ENCODE assay signal across 1 cellular context in the genomic region with DNA sequence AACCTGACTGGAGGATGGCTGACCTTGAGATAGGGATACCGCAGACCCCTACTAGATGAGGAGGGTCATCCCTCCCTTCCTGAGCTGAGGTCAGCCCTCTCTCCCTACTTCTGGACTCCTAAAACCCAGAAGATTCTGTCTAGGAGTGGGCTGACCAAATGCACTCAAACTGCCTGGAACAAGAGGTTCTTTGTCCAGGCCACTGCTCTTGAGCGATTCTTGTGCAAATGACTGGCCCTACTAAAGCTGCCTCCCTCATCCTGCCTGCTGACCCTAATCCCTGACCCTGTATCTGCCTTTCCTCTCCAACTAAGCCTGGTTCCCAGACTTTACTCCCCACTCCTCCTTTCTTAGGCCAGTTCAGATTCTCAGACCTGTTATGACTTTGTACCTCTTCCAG.
TF ChIP-seq lines count a peak whose summit lies in the region.

No MANE protein-coding gene starts in this region.

TF ChIP-seq in GM23338, 12 proteins besides CTCF, POLR2A, EP300 and RAD21 (continued from another document):
- TF ChIP-seq, protein P1, sequence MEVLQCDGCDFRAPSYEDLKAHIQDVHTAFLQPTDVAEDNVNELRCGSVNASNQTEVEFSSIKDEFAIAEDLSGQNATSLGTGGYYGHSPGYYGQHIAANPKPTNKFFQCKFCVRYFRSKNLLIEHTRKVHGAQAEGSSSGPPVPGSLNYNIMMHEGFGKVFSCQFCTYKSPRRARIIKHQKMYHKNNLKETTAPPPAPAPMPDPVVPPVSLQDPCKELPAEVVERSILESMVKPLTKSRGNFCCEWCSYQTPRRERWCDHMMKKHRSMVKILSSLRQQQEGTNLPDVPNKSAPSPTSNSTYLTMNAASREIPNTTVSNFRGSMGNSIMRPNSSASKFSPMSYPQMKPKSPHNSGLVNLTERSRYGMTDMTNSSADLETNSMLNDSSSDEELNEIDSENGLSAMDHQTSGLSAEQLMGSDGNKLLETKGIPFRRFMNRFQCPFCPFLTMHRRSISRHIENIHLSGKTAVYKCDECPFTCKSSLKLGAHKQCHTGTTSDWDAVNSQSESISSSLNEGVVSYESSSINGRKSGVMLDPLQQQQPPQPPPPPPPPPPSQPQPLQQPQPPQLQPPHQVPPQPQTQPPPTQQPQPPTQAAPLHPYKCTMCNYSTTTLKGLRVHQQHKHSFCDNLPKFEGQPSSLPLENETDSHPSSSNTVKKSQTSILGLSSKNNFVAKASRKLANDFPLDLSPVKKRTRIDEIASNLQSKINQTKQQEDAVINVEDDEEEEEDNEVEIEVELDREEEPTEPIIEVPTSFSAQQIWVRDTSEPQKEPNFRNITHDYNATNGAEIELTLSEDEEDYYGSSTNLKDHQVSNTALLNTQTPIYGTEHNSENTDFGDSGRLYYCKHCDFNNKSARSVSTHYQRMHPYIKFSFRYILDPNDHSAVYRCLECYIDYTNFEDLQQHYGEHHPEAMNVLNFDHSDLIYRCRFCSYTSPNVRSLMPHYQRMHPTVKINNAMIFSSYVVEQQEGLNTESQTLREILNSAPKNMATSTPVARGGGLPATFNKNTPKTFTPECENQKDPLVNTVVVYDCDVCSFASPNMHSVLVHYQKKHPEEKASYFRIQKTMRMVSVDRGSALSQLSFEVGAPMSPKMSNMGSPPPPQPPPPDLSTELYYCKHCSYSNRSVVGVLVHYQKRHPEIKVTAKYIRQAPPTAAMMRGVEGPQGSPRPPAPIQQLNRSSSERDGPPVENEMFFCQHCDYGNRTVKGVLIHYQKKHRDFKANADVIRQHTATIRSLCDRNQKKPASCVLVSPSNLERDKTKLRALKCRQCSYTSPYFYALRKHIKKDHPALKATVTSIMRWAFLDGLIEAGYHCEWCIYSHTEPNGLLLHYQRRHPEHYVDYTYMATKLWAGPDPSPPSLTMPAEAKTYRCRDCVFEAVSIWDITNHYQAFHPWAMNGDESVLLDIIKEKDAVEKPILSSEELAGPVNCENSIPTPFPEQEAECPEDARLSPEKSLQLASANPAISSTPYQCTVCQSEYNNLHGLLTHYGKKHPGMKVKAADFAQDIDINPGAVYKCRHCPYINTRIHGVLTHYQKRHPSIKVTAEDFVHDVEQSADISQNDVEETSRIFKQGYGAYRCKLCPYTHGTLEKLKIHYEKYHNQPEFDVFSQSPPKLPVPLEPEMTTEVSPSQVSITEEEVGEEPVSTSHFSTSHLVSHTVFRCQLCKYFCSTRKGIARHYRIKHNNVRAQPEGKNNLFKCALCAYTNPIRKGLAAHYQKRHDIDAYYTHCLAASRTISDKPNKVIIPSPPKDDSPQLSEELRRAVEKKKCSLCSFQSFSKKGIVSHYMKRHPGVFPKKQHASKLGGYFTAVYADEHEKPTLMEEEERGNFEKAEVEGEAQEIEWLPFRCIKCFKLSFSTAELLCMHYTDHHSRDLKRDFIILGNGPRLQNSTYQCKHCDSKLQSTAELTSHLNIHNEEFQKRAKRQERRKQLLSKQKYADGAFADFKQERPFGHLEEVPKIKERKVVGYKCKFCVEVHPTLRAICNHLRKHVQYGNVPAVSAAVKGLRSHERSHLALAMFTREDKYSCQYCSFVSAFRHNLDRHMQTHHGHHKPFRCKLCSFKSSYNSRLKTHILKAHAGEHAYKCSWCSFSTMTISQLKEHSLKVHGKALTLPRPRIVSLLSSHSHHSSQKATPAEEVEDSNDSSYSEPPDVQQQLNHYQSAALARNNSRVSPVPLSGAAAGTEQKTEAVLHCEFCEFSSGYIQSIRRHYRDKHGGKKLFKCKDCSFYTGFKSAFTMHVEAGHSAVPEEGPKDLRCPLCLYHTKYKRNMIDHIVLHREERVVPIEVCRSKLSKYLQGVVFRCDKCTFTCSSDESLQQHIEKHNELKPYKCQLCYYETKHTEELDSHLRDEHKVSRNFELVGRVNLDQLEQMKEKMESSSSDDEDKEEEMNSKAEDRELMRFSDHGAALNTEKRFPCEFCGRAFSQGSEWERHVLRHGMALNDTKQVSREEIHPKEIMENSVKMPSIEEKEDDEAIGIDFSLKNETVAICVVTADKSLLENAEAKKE (CRISPR knock-in tag; IDR thresholded peaks at IDR 0.05): no peak
- no peak for TF ChIP-seq CREB1 (CRISPR knock-in tag; IDR thresholded peaks at IDR 0.05; ENCODE audit: low read depth)
